ENCODE assay signal across 13 cellular contexts in genomic region chr16:53546988-53547391, GRCh38. TPM values are rescaled to one million over a fixed set of nuclear protein-coding genes. Genes with fewer than 3 reads are reported as not detected.
DNase-seq lines count a peak whose midpoint lies in the region; ATAC-seq, FAIRE-seq and TF ChIP-seq lines count a peak whose summit lies in the region.
"Had no signal": no experiment of that assay in that cellular context is flagged by ENCODE, and none has a peak within 500 bp of the region (broad histone marks: within the 10 kb centered on the region; RNA-seq: fewer than 3 reads in every experiment).

No MANE protein-coding gene starts in this region.

- no peak for ATAC-seq in HG03025 (IDR thresholded peaks at IDR 0.05; ENCODE audit: low FRiP score, unreplicated experiment)
- ATAC-seq: right cardiac atrium had no signal

- no peak for FAIRE-seq in astrocyte (lab: Jason Lieb, UNC)

- H3K9me3 ChIP-seq in astrocyte (ENCODE audit: insufficient read depth, low read depth, low read length) (no peaks in the 10 kb centered on the region), testis (no peaks in the 10 kb centered on the region)

- DNase-seq in NCI-H748 (lab: John Stamatoyannopoulos, UW; ENCODE audit: unreplicated experiment) (peak; percentile 65), NCI-H748 treated with DMSO at 0.1 percent for 48 hours (lab: John Stamatoyannopoulos, UW) (no peak), HT1080 (ENCODE audit: low read depth) (peak; percentile 61), astrocyte (ENCODE audit: low read depth) (no peak), head of caudate nucleus (no peak), testis (no peak)
- DNase-seq: ACHN; activated CD8-positive, alpha-beta memory T cell treated with anti-CD3 and anti-CD28 coated beads, Interleukin-2, amount 50 U/mL, for 4 hours; right cardiac atrium; stimulated activated CD8-positive, alpha-beta memory T cell treated with anti-CD3 and anti-CD28 coated beads, Interleukin-4, amount 100 ng/mL, for 48 hours had no signal

- H3K27ac Mint-ChIP-seq in astrocyte (ENCODE audit: unreplicated experiment) (no peak overlapping the region), nephron (no peak overlapping the region)
- H3K27ac Mint-ChIP-seq: dendritic cell treated with granulocyte-macrophage colony-stimulating factor and Interleukin-4, amounts not matched to agents 40 ng/mL and 50 ng/mL, for 4 days had no signal

- no peak for TF ChIP-seq POLR2A in testis (IDR thresholded peaks at IDR 0.05)

- H3K36me3 Mint-ChIP-seq in astrocyte (ENCODE audit: low read depth, unreplicated experiment) (no peaks in the 10 kb centered on the region), nephron (ENCODE audit: low read depth) (no peaks in the 10 kb centered on the region)

- no peak overlapping the region for H3K4me2 ChIP-seq in astrocyte (ENCODE audit: low read length)

- no peak overlapping the region for H3K9ac ChIP-seq in astrocyte (ENCODE audit: low read length)

- H3K4me1 ChIP-seq in astrocyte (ENCODE audit: insufficient read depth, low read length) (peaks cover 2% of the 10 kb centered on the region), testis (no peaks in the 10 kb centered on the region)

- intact Hi-C loops in head of caudate nucleus (cut with DNase I) (no loop called here), testis (cut with DNase I; ENCODE audit: low total_unique reads) (no loop called here)

- peaks cover 18% of the 10 kb centered on the region for H3K27me3 Mint-ChIP-seq in astrocyte (ENCODE audit: low read depth, unreplicated experiment)
- peaks cover 51% of the 10 kb centered on the region for H3K27me3 Mint-ChIP-seq in nephron (ENCODE audit: low read depth)

- H3K27ac ChIP-seq in astrocyte (ENCODE audit: low read depth, low read length) (no peak overlapping the region), testis (no peak overlapping the region)

- WGBS in testis, 2 donors, result 64% methylated on average over 4 of the region's 4 CpGs

- peak; percentile 5 for TF ChIP-seq CTCF in astrocyte (IDR thresholded peaks at IDR 0.05; ENCODE audit: insufficient read depth, low read depth, low read length)
- TF ChIP-seq CTCF in nephron (IDR thresholded peaks at IDR 0.05; ENCODE audit: unreplicated experiment in 3 of 3), result peak; percentile 24 to 36 (median 25)
- TF ChIP-seq CTCF in testis (IDR thresholded peaks at IDR 0.05), result no peak

- H3K27me3 ChIP-seq in astrocyte (ENCODE audit: insufficient read depth, low read length) (peaks cover 19% of the 10 kb centered on the region), testis (no peaks in the 10 kb centered on the region)

- H2AFZ ChIP-seq in astrocyte (ENCODE audit: low read depth, low read length), result no peak overlapping the region

- no peaks in the 10 kb centered on the region for H4K20me1 ChIP-seq in astrocyte (ENCODE audit: insufficient read depth, low read length)

- H3K36me3 ChIP-seq in astrocyte (ENCODE audit: insufficient read depth, low read length) (no peaks in the 10 kb centered on the region), testis (ENCODE audit: low read depth, missing control alignments) (no peaks in the 10 kb centered on the region)

- H3K4me3 ChIP-seq in astrocyte (ENCODE audit: insufficient read depth, low read depth, low read length) (no peak overlapping the region), testis (no peak overlapping the region)

- H3K4me1 Mint-ChIP-seq in astrocyte (ENCODE audit: low read depth, unreplicated experiment) (peaks cover 6% of the 10 kb centered on the region), nephron (peaks cover 10% of the 10 kb centered on the region)

- H3K9me3 Mint-ChIP-seq in astrocyte (ENCODE audit: unreplicated experiment), result no peaks in the 10 kb centered on the region
- no peaks in the 10 kb centered on the region for H3K9me3 Mint-ChIP-seq in nephron
- H3K9me3 Mint-ChIP-seq: dendritic cell treated with granulocyte-macrophage colony-stimulating factor and Interleukin-4, amounts not matched to agents 40 ng/mL and 50 ng/mL, for 4 days had no signal

- no peaks in the 10 kb centered on the region for H3K79me2 ChIP-seq in astrocyte (ENCODE audit: insufficient read depth, low read length)

- H3K4me3 Mint-ChIP-seq in astrocyte (ENCODE audit: unreplicated experiment) (no peak overlapping the region), nephron (no peak overlapping the region)
- H3K4me3 Mint-ChIP-seq: dendritic cell treated with granulocyte-macrophage colony-stimulating factor and Interleukin-4, amounts not matched to agents 40 ng/mL and 50 ng/mL, for 4 days had no signal

RNA-seq across cellular contexts. Expression of gene AKTIP, which starts 44.0 kb away (rescaled TPM):
- total RNA-seq in HT1080 (2014; rRNA removed; shearing (Covaris generic)), result 12.9 and 24.3 TPM in 2 replicates
- polyA plus RNA-seq in HT1080 (2015; cell fraction: cytosol; rRNA removed), result 19.7 and 28.0 TPM in 2 replicates
- polyA plus RNA-seq in HT1080 (2015; cell fraction: nucleus; rRNA removed), result 26.2 and 28.8 TPM in 2 replicates
- total RNA-seq in astrocyte (21.5 and 25.0 TPM in 2 replicates), testis (10 to 100 TPM; 58.4 to 75.3 TPM)
- 75.4 TPM for polyA plus RNA-seq in testis (ENCODE audit: insufficient read depth, low read depth, low replicate concordance)

Comparison
In these comparisons a context has a peak if more than half of its experiments do, and no peak if none do; other contexts are left out.
1. DNase-seq: peak in NCI-H748 (single experiment) and HT1080 (single experiment); none in NCI-H748 treated with DMSO at 0.1 percent for 48 hours (single experiment), astrocyte (single experiment), head of caudate nucleus (0 of 42) and testis (single experiment).
2. CTCF ChIP-seq: peak in astrocyte (single experiment) and nephron (3 of 3); none in testis (0 of 3).